In genomic region chr3:154431043-154431442, GRCh38 we compare ENCODE assay signal across 36 cellular contexts. TPM values are rescaled to one million over a fixed set of nuclear protein-coding genes. Genes with fewer than 3 reads are reported as not detected.
"Had no signal": no experiment of that assay in that cellular context is flagged by ENCODE, and none has a peak within 500 bp of the region (broad histone marks: within the 10 kb centered on the region; RNA-seq: fewer than 3 reads in every experiment).

No MANE protein-coding gene starts in this region.

- H3K36me3 Mint-ChIP-seq: WTC11 had no signal

- DNase-seq: activated CD4-positive, alpha-beta T cell treated with anti-CD3 and anti-CD28 coated beads for 36 hours; activated CD4-positive, alpha-beta T cell treated with anti-CD3 and anti-CD28 coated beads, Interleukin-2, amount 10 ng/mL, durations not matched to agents 7 days and 5 days; activated CD4-positive, alpha-beta T cell treated with anti-CD3 and anti-CD28 coated beads, Interleukin-2, amount 50 U/mL, for 48 hours; activated CD8-positive, alpha-beta memory T cell treated with anti-CD3 and anti-CD28 coated beads, Interleukin-2, amount 50 U/mL, for 4 hours; activated gamma-delta T cell treated with Interleukin-2 at 50 U/mL for 16 hours; activated naive CD4-positive, alpha-beta T cell treated with anti-CD3 and anti-CD28 coated beads for 36 hours; activated T-cell treated with anti-CD3 and anti-CD28 coated beads for 4 hours; activated T-cell treated with anti-CD3 and anti-CD28 coated beads, Interleukin-2, amount 50 U/mL, for 4 hours; adrenal gland; body of pancreas; caudate nucleus; cerebellar nuclear complex; MM.1S; MV-4-11; NCI-H1092; NCI-H1694; NCI-H2029; NCI-H2107; NCI-H2171; NCI-H510A; NCI-H526; SHP77; SJCRH30 had no signal

- FAIRE-seq: astrocyte, colon, TTC549 had no signal

- H3K27ac Mint-ChIP-seq: activated CD4-positive, alpha-beta T cell treated with anti-CD3 and anti-CD28 coated beads for 36 hours; activated CD4-positive, alpha-beta T cell treated with anti-CD3 and anti-CD28 coated beads, Interleukin-2, amount 10 ng/mL, durations not matched to agents 7 days and 5 days; activated naive CD4-positive, alpha-beta T cell treated with anti-CD3 and anti-CD28 coated beads for 36 hours; activated naive CD4-positive, alpha-beta T cell treated with anti-CD3 and anti-CD28 coated beads, Interleukin-2, amount 50 U/mL, for 72 hours; activated T-helper 1 cell treated with anti-CD3 and anti-CD28 coated beads, Interleukin-12 subunit alpha, Interleukin-12 subunit beta, Interleukin-2, Interleukin-4 antibody, amounts not matched to agents 30 ng/mL and 10 ng/mL and 1 ng/mL, durations not matched to agents 14 hours and 24 hours and 36 hours; WTC11 had no signal

- H3K4me1 ChIP-seq: adrenal gland, breast epithelium, SJCRH30 had no signal

- H3K4me2 ChIP-seq: KMS-11 had no signal

- H3K27ac ChIP-seq: adrenal gland, body of pancreas, breast epithelium, KMS-11, SJCRH30, SK-N-MC had no signal

- H3K9me3 ChIP-seq: adrenal gland, body of pancreas, breast epithelium, SJCRH30 had no signal

- H3K4me1 Mint-ChIP-seq: activated CD4-positive, alpha-beta T cell treated with anti-CD3 and anti-CD28 coated beads, Interleukin-2, amount 10 ng/mL, durations not matched to agents 7 days and 5 days had no signal

- H3K27me3 ChIP-seq: SJCRH30 had no signal

- H3K4me3 Mint-ChIP-seq: activated CD4-positive, alpha-beta T cell treated with anti-CD3 and anti-CD28 coated beads for 36 hours; activated CD4-positive, alpha-beta T cell treated with anti-CD3 and anti-CD28 coated beads, Interleukin-2, amount 10 ng/mL, durations not matched to agents 7 days and 5 days; activated naive CD4-positive, alpha-beta T cell treated with anti-CD3 and anti-CD28 coated beads for 36 hours; activated T-cell treated with anti-CD3 and anti-CD28 coated beads, Interleukin-2, amount 50 U/mL, for 4 hours; activated T-helper 1 cell treated with anti-CD3 and anti-CD28 coated beads, Interleukin-12 subunit alpha, Interleukin-12 subunit beta, Interleukin-2, Interleukin-4 antibody, amounts not matched to agents 30 ng/mL and 10 ng/mL and 1 ng/mL, durations not matched to agents 14 hours and 24 hours and 36 hours; WTC11 had no signal

- ATAC-seq: activated CD4-positive, alpha-beta T cell treated with anti-CD3 and anti-CD28 coated beads for 36 hours; activated CD4-positive, CD25-positive, alpha-beta regulatory T cell treated with anti-CD3 and anti-CD28 coated beads, Interleukin-2, amount 50 U/mL, for 24 hours; activated naive CD4-positive, alpha-beta T cell treated with anti-CD3 and anti-CD28 coated beads, Interleukin-2, amount 50 U/mL, for 72 hours; activated T-cell treated with anti-CD3 and anti-CD28 coated beads, Interleukin-2, amount 50 U/mL, for 4 hours; body of pancreas; WTC11 had no signal

- H3K4me3 ChIP-seq: adrenal gland, body of pancreas, breast epithelium, SJCRH30, SK-N-MC had no signal

- H3K9me3 Mint-ChIP-seq: activated naive CD4-positive, alpha-beta T cell treated with anti-CD3 and anti-CD28 coated beads for 36 hours; activated T-cell treated with anti-CD3 and anti-CD28 coated beads, Interleukin-2, amount 50 U/mL, for 4 hours; activated T-helper 1 cell treated with anti-CD3 and anti-CD28 coated beads, Interleukin-12 subunit alpha, Interleukin-12 subunit beta, Interleukin-2, Interleukin-4 antibody, amounts not matched to agents 30 ng/mL and 10 ng/mL and 1 ng/mL, durations not matched to agents 14 hours and 24 hours and 36 hours; WTC11 had no signal

- H3K9ac ChIP-seq: KMS-11 had no signal

- H3K36me3 ChIP-seq: adrenal gland, breast epithelium, SJCRH30 had no signal

RNA-seq across cellular contexts. Expression of gene GPR149, which starts 1.1 kb away (rescaled TPM):
- total RNA-seq: activated CD4-positive, alpha-beta T cell treated with anti-CD3 and anti-CD28 coated beads for 36 hours; activated CD4-positive, alpha-beta T cell treated with anti-CD3 and anti-CD28 coated beads, Interleukin-2, amount 10 ng/mL, durations not matched to agents 7 days and 5 days; activated naive CD4-positive, alpha-beta T cell treated with anti-CD3 and anti-CD28 coated beads for 36 hours; activated naive CD4-positive, alpha-beta T cell treated with anti-CD3 and anti-CD28 coated beads, Interleukin-2, amount 50 U/mL, for 72 hours; activated T-cell treated with anti-CD3 and anti-CD28 coated beads, Interleukin-2, amount 50 U/mL, for 4 hours; activated T-helper 1 cell treated with anti-CD3 and anti-CD28 coated beads, Interleukin-12 subunit alpha, Interleukin-12 subunit beta, Interleukin-2, Interleukin-4 antibody, amounts not matched to agents 30 ng/mL and 10 ng/mL and 1 ng/mL, durations not matched to agents 14 hours and 24 hours and 36 hours; adrenal gland; astrocyte; body of pancreas; breast epithelium; LHCN-M2; SJCRH30; T-helper 1 cell treated with Interleukin-12 subunit alpha and Interleukin-12 subunit beta and Interleukin-4 antibody, amounts not matched to agents 30 ng/mL and 1 ng/mL, for 36 hours; T-helper 2 cell treated with Interferon-gamma antibody and Interleukin-4, amounts not matched to agents 100 ng/mL and 5 ng/mL, for 36 hours; WTC11 had no signal
- polyA plus RNA-seq: adrenal gland had no signal
